Comparison of ENCODE assay signal across 8 cellular contexts in the genomic region with DNA sequence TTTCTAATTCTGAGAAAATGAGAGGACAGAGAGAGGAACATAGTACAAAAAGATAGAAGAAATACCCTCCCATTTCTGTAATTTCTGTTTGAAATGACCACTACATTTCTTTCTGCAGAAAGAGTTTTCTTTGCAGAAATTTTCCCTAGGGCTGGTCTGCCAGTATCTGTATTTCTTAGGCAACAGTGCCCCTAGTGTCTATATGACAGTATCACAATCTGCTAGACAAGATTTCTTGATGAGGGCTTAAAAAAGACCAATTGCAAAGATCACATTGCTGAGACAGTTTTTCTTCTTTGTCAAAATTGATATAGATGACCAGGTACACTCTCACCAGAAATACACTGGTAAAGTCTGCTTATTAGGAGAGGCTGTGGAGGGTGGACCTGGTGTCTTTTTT.
DNase-seq lines count a peak whose midpoint lies in the region; ATAC-seq, FAIRE-seq and TF ChIP-seq lines count a peak whose summit lies in the region.

No MANE protein-coding gene starts in this region.

- TF ChIP-seq CTCF in nephron progenitor cell (IDR thresholded peaks at IDR 0.05): peak; percentile 53

- no peaks in the 10 kb centered on the region for H3K27me3 Mint-ChIP-seq in nephron progenitor cell (ENCODE audit: low read depth, poor library complexity)

- no peak overlapping the region for H3K27ac Mint-ChIP-seq in nephron progenitor cell

- H3K4me3 Mint-ChIP-seq in nephron progenitor cell: no peak overlapping the region

- H3K36me3 Mint-ChIP-seq in nephron progenitor cell (ENCODE audit: low read depth): peaks cover 18% of the 10 kb centered on the region

- FAIRE-seq in GM18507 (lab: Jason Lieb, UNC): peak; percentile 77

- peak; percentile 31 for DNase-seq in Ammon's horn (ENCODE audit: low spot score)
- no peak for DNase-seq in GM18507 (ENCODE audit: extremely low spot score, insufficient read length, low read depth)
- peak; percentile 14 for DNase-seq in NCI-H460 (ENCODE audit: extremely low read depth, low read depth)
- DNase-seq in dermis blood vessel endothelial cell: peak; percentile 42
- DNase-seq in nephron progenitor cell: no peak
- DNase-seq in NCI-H128 (lab: John Stamatoyannopoulos, UW; ENCODE audit: unreplicated experiment): no peak
- no peak for DNase-seq in activated gamma-delta T cell (lab: John Stamatoyannopoulos, UW)

- no peak for ATAC-seq in HG03039 (IDR thresholded peaks at IDR 0.05; ENCODE audit: unreplicated experiment)

- peaks cover 55% of the 10 kb centered on the region for H3K9me3 Mint-ChIP-seq in nephron progenitor cell

- H3K4me1 Mint-ChIP-seq in nephron progenitor cell: no peaks in the 10 kb centered on the region

Comparison
In these comparisons a context has a peak if more than half of its experiments do, and no peak if none do; other contexts are left out.
1. DNase-seq: peak in Ammon's horn (single experiment), NCI-H460 (single experiment) and dermis blood vessel endothelial cell (single experiment); none in GM18507 (single experiment), nephron progenitor cell (single experiment), NCI-H128 (single experiment) and activated gamma-delta T cell (single experiment).